Comparison of ENCODE assay signal across 8 cellular contexts in the genomic region with DNA sequence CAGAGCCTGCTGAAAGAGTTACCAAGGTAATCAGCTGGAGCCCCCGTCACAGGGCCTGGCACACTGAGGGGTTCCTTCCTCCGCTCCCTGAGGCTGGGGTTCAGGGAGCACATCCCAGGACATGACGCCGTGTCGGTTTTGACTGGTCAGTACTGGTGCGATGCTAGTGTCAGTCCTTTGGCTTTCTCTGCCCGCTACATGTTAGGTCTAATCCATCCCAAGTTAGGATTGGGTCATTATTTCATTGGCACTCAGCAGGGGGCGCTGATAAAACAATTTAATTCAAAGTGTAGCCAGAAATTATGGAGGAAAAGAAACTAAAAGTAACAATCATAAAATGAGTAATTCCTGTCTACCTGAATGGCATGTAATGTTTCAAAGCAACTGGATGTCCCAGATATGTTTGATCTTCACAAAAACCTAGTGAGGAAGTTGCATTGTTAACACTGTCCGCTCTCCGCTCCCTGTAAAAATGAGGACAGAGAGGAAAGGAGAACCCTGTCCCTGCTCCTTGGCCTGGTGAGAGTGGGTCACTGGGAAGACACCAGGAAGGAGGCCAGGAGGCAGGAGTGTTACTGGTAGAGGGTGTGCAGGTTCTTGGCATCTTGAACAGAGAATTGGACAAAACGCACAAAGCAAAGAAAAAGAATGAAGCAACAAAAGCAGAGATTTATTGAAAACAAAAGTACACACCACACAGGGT. TPM values are rescaled to one million over a fixed set of nuclear protein-coding genes. Genes with fewer than 3 reads are reported as not detected.
DNase-seq lines count a peak whose midpoint lies in the region; ATAC-seq and TF ChIP-seq lines count a peak whose summit lies in the region.

No MANE protein-coding gene starts in this region.

- intact Hi-C loops in Right ventricle myocardium inferior (cut with DNase I): loop anchor here (2.0 kb wide), 1 partner anchor 28 kb away; no protein-coding TSS in a partner anchor

- H3K36me3 ChIP-seq in cardiac muscle cell (no peaks in the 10 kb centered on the region), endodermal cell (ENCODE audit: control insufficient read depth, insufficient read depth, low read length) (no peaks in the 10 kb centered on the region)

- H3K27me3 ChIP-seq in cardiac muscle cell (no peaks in the 10 kb centered on the region), endodermal cell (ENCODE audit: control insufficient read depth, insufficient read depth, low read length, poor library complexity, severe bottlenecking) (no peaks in the 10 kb centered on the region)

- H3K9me3 ChIP-seq in cardiac muscle cell (ENCODE audit: low read depth): no peaks in the 10 kb centered on the region
- H3K9me3 ChIP-seq in endodermal cell (ENCODE audit: control insufficient read depth, low read length): peaks cover 29% of the 10 kb centered on the region

- no peak overlapping the region for H3K27ac ChIP-seq in cardiac muscle cell
- H3K27ac ChIP-seq in endodermal cell (ENCODE audit: low read depth, low read length): no peak overlapping the region

- H3K27me3 Mint-ChIP-seq in endodermal cell (ENCODE audit: insufficient read depth) (peaks cover 2% of the 10 kb centered on the region), nephron progenitor cell (ENCODE audit: low read depth, poor library complexity) (no peaks in the 10 kb centered on the region)

- DNase-seq in cardiac muscle cell (ENCODE audit: low read depth in 1 of 2, low spot score in 1 of 2) (peak in 1 of 2 donors; percentile 59), Right ventricle myocardium inferior (ENCODE audit: missing footprints) (no peak), SKM-1 (lab: John Stamatoyannopoulos, UW; ENCODE audit: unreplicated experiment) (peak; percentile 24), endodermal cell (peak; percentile 32), nephron progenitor cell (no peak), NCI-H128 (lab: John Stamatoyannopoulos, UW; ENCODE audit: unreplicated experiment) (no peak), NCI-H1417 (lab: John Stamatoyannopoulos, UW) (no peak)

- H3K9ac ChIP-seq in endodermal cell (ENCODE audit: extremely low read depth, low read length, poor library complexity, severe bottlenecking): no peak overlapping the region

- H3K9me3 Mint-ChIP-seq in endodermal cell: peaks cover 34% of the 10 kb centered on the region
- peaks cover 25% of the 10 kb centered on the region for H3K9me3 Mint-ChIP-seq in nephron progenitor cell

- peaks cover 26% of the 10 kb centered on the region for H3K4me1 Mint-ChIP-seq in endodermal cell
- H3K4me1 Mint-ChIP-seq in nephron progenitor cell: peaks cover 41% of the 10 kb centered on the region

- H3K27ac Mint-ChIP-seq in endodermal cell (no peak overlapping the region), nephron progenitor cell (no peak overlapping the region)

- H3K4me1 ChIP-seq in cardiac muscle cell (ENCODE audit: low read depth) (no peaks in the 10 kb centered on the region), endodermal cell (ENCODE audit: control insufficient read depth, insufficient read depth, low read length) (no peaks in the 10 kb centered on the region)

- H3K4me3 ChIP-seq in cardiac muscle cell (no peak overlapping the region), endodermal cell (ENCODE audit: low read length) (no peak overlapping the region)

- TF ChIP-seq CTCF in cardiac muscle cell (IDR thresholded peaks at IDR 0.05; ENCODE audit: low read depth, low read length) (peak; percentile 70), endodermal cell (conservative IDR thresholded peaks at IDR 0.05) (no peak), nephron progenitor cell (IDR thresholded peaks at IDR 0.05) (peak; percentile 39)

- whole genome bisulfite sequencing in endodermal cell (ENCODE audit: insufficient coverage in 1 of 2, insufficient read length in 1 of 2), 2 experiments: 86 to 93% methylated on average over 9 to 10 of the region's 11 CpGs

- H3K4me3 Mint-ChIP-seq in endodermal cell (no peak overlapping the region), nephron progenitor cell (no peak overlapping the region)

- ATAC-seq in Right ventricle myocardium inferior (no peak), GM19467 (IDR thresholded peaks at IDR 0.05; ENCODE audit: unreplicated experiment) (no peak)

- peaks cover under 1% of the 10 kb centered on the region for H3K36me3 Mint-ChIP-seq in endodermal cell (ENCODE audit: low read depth)
- peaks cover 1% of the 10 kb centered on the region for H3K36me3 Mint-ChIP-seq in nephron progenitor cell (ENCODE audit: low read depth)

RNA-seq across cellular contexts. Expression of gene TSKU, which starts 27.1 kb away (rescaled TPM):
- total RNA-seq in cardiac muscle cell (33.4 and 44.7 TPM in 2 replicates), Right ventricle myocardium inferior (16.2 TPM), endodermal cell (100 to 1,000 TPM; 105 to 130 TPM)
- polyA plus RNA-seq in cardiac muscle cell: 33.6 and 35.9 TPM in 2 replicates
- 39.1 TPM for polyA plus RNA-seq in endodermal cell (2013, experiment 1 of 2)
- 45.5 TPM for polyA plus RNA-seq in endodermal cell (2013, experiment 2 of 2)

RNA-seq across cellular contexts. Expression of gene ACER3, which starts 50.4 kb away (rescaled TPM):
- total RNA-seq in cardiac muscle cell (5.6 and 7.3 TPM in 2 replicates), Right ventricle myocardium inferior (9.9 TPM), endodermal cell (10 to 100 TPM; 18.5 to 23.2 TPM)
- polyA plus RNA-seq in cardiac muscle cell: 9.8 and 13.4 TPM in 2 replicates
- 10.0 TPM for polyA plus RNA-seq in endodermal cell (2013, experiment 1 of 2)
- polyA plus RNA-seq in endodermal cell (2013, experiment 2 of 2): 10.6 TPM

Comparison
In these comparisons a context has a peak if more than half of its experiments do, and no peak if none do; other contexts are left out.
1. DNase-seq: peak in SKM-1 (single experiment) and endodermal cell (single experiment); none in Right ventricle myocardium inferior (single experiment), nephron progenitor cell (single experiment), NCI-H128 (single experiment) and NCI-H1417 (0 of 3).